Comparison of ENCODE assay signal across 17 cellular contexts in the genomic region with DNA sequence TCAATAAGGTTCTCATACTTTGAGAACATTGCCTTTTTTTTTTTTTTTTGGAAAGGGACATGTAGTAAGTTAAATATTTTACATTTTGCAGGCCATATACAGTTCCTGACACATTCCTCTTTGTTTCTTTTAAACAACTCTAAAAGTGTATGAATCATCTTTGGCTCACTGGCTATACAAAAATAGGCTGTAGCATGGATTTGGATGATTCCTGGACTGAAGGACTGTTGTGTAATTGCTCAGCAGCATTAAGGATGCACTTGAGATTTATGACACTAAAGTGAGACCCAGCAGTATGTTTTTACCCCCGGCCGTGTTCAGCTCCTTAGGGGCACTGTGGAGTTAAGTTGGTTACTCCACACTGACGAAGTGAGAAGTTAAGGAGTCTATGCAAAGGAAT. TPM values are rescaled to one million over a fixed set of nuclear protein-coding genes. Genes with fewer than 3 reads are reported as not detected.
A peak's percentile ranks its signal among the peaks of the same experiment; 100 is the strongest.
DNase-seq lines count a peak whose midpoint lies in the region; ATAC-seq and TF ChIP-seq lines count a peak whose summit lies in the region.
"Had no signal": no experiment of that assay in that cellular context is flagged by ENCODE, and none has a peak within 500 bp of the region (broad histone marks: within the 10 kb centered on the region; RNA-seq: fewer than 3 reads in every experiment).

No MANE protein-coding gene starts in this region.

- no peak overlapping the region for H3K27ac ChIP-seq in GM23338 (ENCODE audit: low read depth)
- H3K27ac ChIP-seq in SK-N-SH (ENCODE audit: low read depth in 2 of 2, low read length in 1 of 2): peak overlapping the region in 1 of 2 experiments; percentile 47; a peak in 2 of 4 replicates
- H3K27ac ChIP-seq in colonic mucosa: no peak overlapping the region
- H3K27ac ChIP-seq: psoas muscle had no signal

- H3K9ac ChIP-seq in SK-N-SH (no peak overlapping the region), skeletal muscle satellite cell (ENCODE audit: low read depth, low read length) (no peak overlapping the region), colonic mucosa (ENCODE audit: low read depth in 2 of 2, low read length in 2 of 2) (no peak overlapping the region)

- H3K4me3 Mint-ChIP-seq in GM23338: no peak overlapping the region
- H3K4me3 Mint-ChIP-seq: activated CD4-positive, alpha-beta memory T cell treated with anti-CD3 and anti-CD28 coated beads for 36 hours; T-helper 2 cell treated with Interferon-gamma antibody and Interleukin-4, amounts not matched to agents 5 μg/mL and 100 μg/mL, for 36 hours had no signal

- H3K27me3 Mint-ChIP-seq in GM23338 (ENCODE audit: insufficient read depth, low read depth, poor library complexity): no peaks in the 10 kb centered on the region
- H3K27me3 Mint-ChIP-seq: activated CD4-positive, alpha-beta memory T cell treated with anti-CD3 and anti-CD28 coated beads for 36 hours had no signal

- H3K27me3 ChIP-seq in GM23338 (ENCODE audit: insufficient read depth) (no peaks in the 10 kb centered on the region), SK-N-SH (ENCODE audit: insufficient read depth) (no peaks in the 10 kb centered on the region), skeletal muscle satellite cell (ENCODE audit: control insufficient read depth, insufficient read depth, low read length) (no peaks in the 10 kb centered on the region), colonic mucosa (no peaks in the 10 kb centered on the region)

- no peak for TF ChIP-seq EP300 in SK-N-SH (IDR thresholded peaks at IDR 0.05; ENCODE audit: borderline replicate concordance in 1 of 2, low read depth in 1 of 2, low read length in 1 of 2)

- H3K9me3 Mint-ChIP-seq in GM23338: no peaks in the 10 kb centered on the region
- H3K9me3 Mint-ChIP-seq: activated CD4-positive, alpha-beta memory T cell treated with anti-CD3 and anti-CD28 coated beads for 36 hours; T-helper 2 cell treated with Interferon-gamma antibody and Interleukin-4, amounts not matched to agents 5 μg/mL and 100 μg/mL, for 36 hours had no signal

- CTCF ChIA-PET in SK-N-SH (lab: Yijun Ruan, JAX): interaction anchor here (0.6 kb wide), 1 partner anchor 239 kb away, joined by 3 read pairs; no protein-coding TSS in a partner anchor

- WGBS in SK-N-SH (ENCODE audit: low lambda C conversion rate): 82% methylated on average over 3 of the region's 3 CpGs

- H3K36me3 ChIP-seq in GM23338 (ENCODE audit: insufficient read depth) (no peaks in the 10 kb centered on the region; the same call in 1 of the 2 replicates), SK-N-SH (replicated peaks in 1 of 2; ENCODE audit: control insufficient read depth in 1 of 2, insufficient read depth in 2 of 2, low read length in 1 of 2) (peaks cover 38 to 53% of the 10 kb centered on the region in 2 experiments), skeletal muscle satellite cell (ENCODE audit: insufficient read depth, low read length) (no peaks in the 10 kb centered on the region), colonic mucosa (no peaks in the 10 kb centered on the region)

- no peaks in the 10 kb centered on the region for H3K4me1 ChIP-seq in GM23338 (ENCODE audit: insufficient read depth)
- peaks cover 0 to 4% of the 10 kb centered on the region in 2 experiments; a peak in 2 of 4 replicates for H3K4me1 ChIP-seq in SK-N-SH (ENCODE audit: control insufficient read depth in 1 of 2, insufficient read depth in 2 of 2, low read depth in 1 of 2, low read length in 1 of 2)
- H3K4me1 ChIP-seq in skeletal muscle satellite cell (ENCODE audit: control insufficient read depth, insufficient read depth, low read length): peaks cover 14% of the 10 kb centered on the region
- H3K4me1 ChIP-seq in colonic mucosa: no peaks in the 10 kb centered on the region

- H3K9me3 ChIP-seq in SK-N-SH (no peaks in the 10 kb centered on the region), skeletal muscle satellite cell (replicated peaks; ENCODE audit: low read length) (no peaks in the 10 kb centered on the region), colonic mucosa (no peaks in the 10 kb centered on the region)
- H3K9me3 ChIP-seq: psoas muscle had no signal

- H3K9me2 ChIP-seq in GM23338 (ENCODE audit: insufficient read depth): no peaks in the 10 kb centered on the region
- no peaks in the 10 kb centered on the region for H3K9me2 ChIP-seq in SK-N-SH

- POLR2A ChIA-PET in SK-N-SH (lab: Yijun Ruan, JAX): no interaction called here

- no peak overlapping the region for H2AFZ ChIP-seq in GM23338
- no peak overlapping the region; the same call in 1 of the 2 replicates for H2AFZ ChIP-seq in SK-N-SH (ENCODE audit: low read depth)

- H3K79me2 ChIP-seq in GM23338 (replicated peaks; ENCODE audit: insufficient read depth) (no peaks in the 10 kb centered on the region), SK-N-SH (ENCODE audit: insufficient read depth) (no peaks in the 10 kb centered on the region)

- H4K20me1 ChIP-seq in GM23338 (replicated peaks; ENCODE audit: insufficient read depth): no peaks in the 10 kb centered on the region
- H4K20me1 ChIP-seq in SK-N-SH (ENCODE audit: insufficient read depth): no peaks in the 10 kb centered on the region

- H3K27ac Mint-ChIP-seq in GM23338: peak overlapping the region; percentile 39; the same call in 1 of the 2 replicates
- H3K27ac Mint-ChIP-seq: activated CD4-positive, alpha-beta memory T cell treated with anti-CD3 and anti-CD28 coated beads for 36 hours; T-helper 2 cell treated with Interferon-gamma antibody and Interleukin-4, amounts not matched to agents 5 μg/mL and 100 μg/mL, for 36 hours had no signal

- 0 out of 3 replicates have a peak, but pooled peaks cover 3% of the 10 kb centered on the region for H3K4me1 Mint-ChIP-seq in GM23338

- ATAC-seq in GM23338 (no peak), GM21619 (IDR thresholded peaks at IDR 0.05; ENCODE audit: unreplicated experiment) (no peak)

- H3K36me3 Mint-ChIP-seq in GM23338 (ENCODE audit: low read depth): peaks cover 2% of the 10 kb centered on the region; the same call in 2 of the 3 replicates

- no peak overlapping the region for H3K4me3 ChIP-seq in GM23338
- no peak overlapping the region for H3K4me3 ChIP-seq in SK-N-SH (ENCODE audit: low read depth in 2 of 2, low read length in 1 of 2)
- H3K4me3 ChIP-seq in skeletal muscle satellite cell (ENCODE audit: low read length): no peak overlapping the region
- no peak overlapping the region for H3K4me3 ChIP-seq in colonic mucosa
- H3K4me3 ChIP-seq: psoas muscle had no signal

- no peaks in the 10 kb centered on the region for H3F3A ChIP-seq in GM23338 (replicated peaks; ENCODE audit: low read depth)
- peaks cover 8% of the 10 kb centered on the region for H3F3A ChIP-seq in SK-N-SH (replicated peaks; ENCODE audit: insufficient read depth)

- TF ChIP-seq RAD21 in SK-N-SH (IDR thresholded peaks at IDR 0.05; ENCODE audit: low read length): no peak

- DNase-seq in GM23338 (ENCODE audit: low spot score): no peak
- DNase-seq in SK-N-SH: no peak
- DNase-seq in fibroblast of peridontal ligament (ENCODE audit: extremely low read depth): peak; percentile 83
- no peak for DNase-seq in cerebellar nuclear complex (lab: John Stamatoyannopoulos, UW)
- DNase-seq in colonic mucosa: no peak
- DNase-seq in Ammon's horn (ENCODE audit: low spot score): no peak
- DNase-seq: activated CD4-positive, alpha-beta memory T cell treated with anti-CD3 and anti-CD28 coated beads for 36 hours; activated effector memory CD4-positive, alpha-beta T cell treated with anti-CD3 and anti-CD28 coated beads, Interleukin-2, amount 50 U/mL, for 16 hours; H7; KG1; midbrain; NCI-H2171; substantia nigra had no signal

- no peak overlapping the region for H3K4me2 ChIP-seq in GM23338
- 0 out of 2 replicates have a peak overlapping the region, but pooled peaks have one; percentile 58 for H3K4me2 ChIP-seq in SK-N-SH
- H3K4me2 ChIP-seq in skeletal muscle satellite cell (ENCODE audit: low read length): peak overlapping the region; percentile 30

- TF ChIP-seq CTCF in GM23338 (conservative IDR thresholded peaks at IDR 0.05; ENCODE audit: low read depth in 2 of 2): no peak
- TF ChIP-seq CTCF in SK-N-SH (IDR thresholded peaks at IDR 0.05): no peak
- TF ChIP-seq CTCF in colonic mucosa (IDR thresholded peaks at IDR 0.05): no peak

- intact Hi-C loops in colonic mucosa (cut with DNase I): loop anchor here (10.0 kb wide), 1 partner anchor 54 kb away; no protein-coding TSS in a partner anchor

TF ChIP-seq in GM23338, 12 proteins besides CTCF, POLR2A, EP300 and RAD21 (continues in another document):
- no peak for TF ChIP-seq EZH2 (IDR thresholded peaks at IDR 0.05; ENCODE audit: low read depth, unreplicated experiment)
- no peak for TF ChIP-seq EZH2phosphoT487 (IDR thresholded peaks at IDR 0.05; ENCODE audit: unreplicated experiment)

TF ChIP-seq in SK-N-SH, 30 proteins besides CTCF, POLR2A, EP300 and RAD21 (continues in another document):
- TF ChIP-seq TCF12 (IDR thresholded peaks at IDR 0.05): peak; percentile 47; the same call in 1 of the 2 replicates
- peak; percentile 43; the same call in 1 of the 2 replicates for TF ChIP-seq JUND (IDR thresholded peaks at IDR 0.05)
- TF ChIP-seq FOSL2 (IDR thresholded peaks at IDR 0.05; ENCODE audit: borderline replicate concordance, low read depth): peak; percentile 72; the same call in 1 of the 2 replicates
- TF ChIP-seq GATA2 (CRISPR knock-in tag; IDR thresholded peaks at IDR 0.05): no peak
- no peak for TF ChIP-seq NRF1 (IDR thresholded peaks at IDR 0.05; ENCODE audit: low read depth, low read length)
- no peak for TF ChIP-seq EZH2phosphoT487 (IDR thresholded peaks at IDR 0.05; ENCODE audit: borderline replicate concordance, low read depth)
- peak; percentile 5; the same call in 1 of the 2 replicates for TF ChIP-seq NFIC (IDR thresholded peaks at IDR 0.05; ENCODE audit: borderline replicate concordance)
- TF ChIP-seq, protein P1, sequence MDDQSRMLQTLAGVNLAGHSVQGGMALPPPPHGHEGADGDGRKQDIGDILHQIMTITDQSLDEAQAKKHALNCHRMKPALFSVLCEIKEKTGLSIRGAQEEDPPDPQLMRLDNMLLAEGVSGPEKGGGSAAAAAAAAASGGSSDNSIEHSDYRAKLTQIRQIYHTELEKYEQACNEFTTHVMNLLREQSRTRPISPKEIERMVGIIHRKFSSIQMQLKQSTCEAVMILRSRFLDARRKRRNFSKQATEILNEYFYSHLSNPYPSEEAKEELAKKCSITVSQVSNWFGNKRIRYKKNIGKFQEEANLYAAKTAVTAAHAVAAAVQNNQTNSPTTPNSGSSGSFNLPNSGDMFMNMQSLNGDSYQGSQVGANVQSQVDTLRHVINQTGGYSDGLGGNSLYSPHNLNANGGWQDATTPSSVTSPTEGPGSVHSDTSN (IDR thresholded peaks at IDR 0.05): peak; percentile 57
- TF ChIP-seq SMC3 (IDR thresholded peaks at IDR 0.05; ENCODE audit: low read depth, low read length): no peak

RNA-seq across cellular contexts. Expression of a gene that starts 41.3 kb away (rescaled TPM):
- 55.8 and 68.1 TPM in 2 replicates for total RNA-seq in GM23338 (2014; rRNA removed; shearing (Covaris generic))
- polyA plus RNA-seq in GM23338 (2016; fragmentation: Nextera tagmentation; extraction: Ambion mirVana): 38.5 and 45.9 TPM in 2 replicates
- polyA plus RNA-seq in SK-N-SH (2012; rRNA removed): 6.0 and 9.7 TPM in 2 replicates
- 5.0 and 5.6 TPM in 2 replicates for polyA plus RNA-seq in SK-N-SH (2012; cell fraction: cytosol; rRNA removed)
- polyA plus RNA-seq in SK-N-SH (2012; cell fraction: nucleus; rRNA removed): 17.5 and 47.9 TPM in 2 replicates
- 14.9 and 24.6 TPM in 2 replicates for total RNA-seq in skeletal muscle satellite cell (2012; rRNA removed)
- 10 to 100 TPM; 31.8 to 45.2 TPM for total RNA-seq in colonic mucosa
